In genomic region chr10:35912615-35913170, GRCh38 we compare ENCODE assay signal across 14 cellular contexts.
DNase-seq lines count a peak whose midpoint lies in the region; ATAC-seq and TF ChIP-seq lines count a peak whose summit lies in the region.
"Had no signal": no experiment of that assay in that cellular context is flagged by ENCODE, and none has a peak within 500 bp of the region (broad histone marks: within the 10 kb centered on the region; RNA-seq: fewer than 3 reads in every experiment).

No MANE protein-coding gene starts in this region.

- no peaks in the 10 kb centered on the region for H3K9me3 ChIP-seq in parathyroid adenoma (ENCODE audit: control insufficient read depth, low read length)

- ATAC-seq in GM21515 (IDR thresholded peaks at IDR 0.05; ENCODE audit: unreplicated experiment) (no peak), HG03135 (IDR thresholded peaks at IDR 0.05; ENCODE audit: unreplicated experiment) (no peak)

- POLR2A ChIA-PET in RWPE1 (lab: Yijun Ruan, JAX; ENCODE audit: low non-redundant PET) = no interaction called here

- H3K4me3 ChIP-seq in epithelial cell of proximal tubule (ENCODE audit: low read depth, low read length) (no peak overlapping the region), parathyroid adenoma (ENCODE audit: low read depth, low read length) (no peak overlapping the region)

- H2AFZ ChIP-seq in parathyroid adenoma = peak overlapping the region; percentile 41

- H3K79me2 ChIP-seq in parathyroid adenoma = no peaks in the 10 kb centered on the region

- CTCF ChIA-PET in RWPE1 (lab: Yijun Ruan, JAX) = no interaction called here

- H3K36me3 ChIP-seq in parathyroid adenoma (ENCODE audit: control insufficient read depth, insufficient read depth, low read length) = no peaks in the 10 kb centered on the region

- no peaks in the 10 kb centered on the region for H3K27me3 ChIP-seq in parathyroid adenoma (ENCODE audit: control insufficient read depth, insufficient read depth, low read length)

- DNase-seq in GM03348 (ENCODE audit: low spot score) (peak; percentile 55), RWPE1 (ENCODE audit: low spot score) (peak; percentile 22), epithelial cell of proximal tubule (ENCODE audit: low read depth) (peak; percentile 45), RPMI8226 (no peak), T-helper 9 cell (no peak)
- DNase-seq: activated CD4-positive, alpha-beta T cell treated with anti-CD3 and anti-CD28 coated beads, Interleukin-2, amount 50 U/mL, for 48 hours; anterior cingulate cortex; glutamatergic neuron; NCI-H1092 treated with DMSO at 0.1 percent for 48 hours; small intestine; T1000 had no signal

- TF ChIP-seq CTCF in RWPE1 (conservative IDR thresholded peaks at IDR 0.05; ENCODE audit: low read depth) = no peak
- TF ChIP-seq CTCF in epithelial cell of proximal tubule (conservative IDR thresholded peaks at IDR 0.05; ENCODE audit: low read depth, low read length) = no peak
- no peak for TF ChIP-seq CTCF in parathyroid adenoma (IDR thresholded peaks at IDR 0.05)

- H3K27ac ChIP-seq in RWPE1 = no peak overlapping the region
- H3K27ac ChIP-seq in parathyroid adenoma = no peak overlapping the region

- H3K9ac ChIP-seq in parathyroid adenoma = no peak overlapping the region

- H3K4me2 ChIP-seq in parathyroid adenoma (ENCODE audit: low read length) = peak overlapping the region; percentile 14

- no peaks in the 10 kb centered on the region for H3K4me1 ChIP-seq in parathyroid adenoma

Comparison
In these comparisons a context has a peak if more than half of its experiments do, and no peak if none do; other contexts are left out.
1. DNase-seq: peak in GM03348 (single experiment), RWPE1 (single experiment) and epithelial cell of proximal tubule (single experiment); none in RPMI8226 (single experiment) and T-helper 9 cell (single experiment).